ENCODE assay signal across 40 cellular contexts in genomic region chr12:47679785-47680184, GRCh38. TPM values are rescaled to one million over a fixed set of nuclear protein-coding genes. Genes with fewer than 3 reads are reported as not detected.
"Had no signal": no experiment of that assay in that cellular context is flagged by ENCODE, and none has a peak within 500 bp of the region (broad histone marks: within the 10 kb centered on the region; RNA-seq: fewer than 3 reads in every experiment).

No MANE protein-coding gene starts in this region.

- H3K27me3 Mint-ChIP-seq: activated naive CD4-positive, alpha-beta T cell treated with anti-CD3 and anti-CD28 coated beads, Interleukin-2, amount 10 ng/mL, durations not matched to agents 7 days and 5 days; activated naive CD4-positive, alpha-beta T cell treated with anti-CD3 and anti-CD28 coated beads, Interleukin-2, amount 50 U/mL, for 24 hours; activated naive CD8-positive, alpha-beta T cell treated with anti-CD3 and anti-CD28 coated beads for 36 hours; activated naive CD8-positive, alpha-beta T cell treated with anti-CD3 and anti-CD28 coated beads, Interleukin-2, amount 10 ng/mL, durations not matched to agents 7 days and 5 days; activated T-cell treated with anti-CD3 and anti-CD28 coated beads, Interleukin-2, amount 50 U/mL, for 24 hours; activated T-helper 17 cell treated with anti-CD3 and anti-CD28 coated beads, Interleukin-2, amount 50 U/mL, for 72 hours; central memory CD8-positive, alpha-beta T cell had no signal

- H3K27ac ChIP-seq: adrenal gland, ascending aorta, body of pancreas, brain microvascular endothelial cell, breast epithelium, cardiac muscle cell had no signal

- H3K9me3 Mint-ChIP-seq: activated naive CD4-positive, alpha-beta T cell treated with anti-CD3 and anti-CD28 coated beads for 36 hours; activated naive CD4-positive, alpha-beta T cell treated with anti-CD3 and anti-CD28 coated beads, Interleukin-2, amount 10 ng/mL, durations not matched to agents 7 days and 5 days; activated naive CD4-positive, alpha-beta T cell treated with anti-CD3 and anti-CD28 coated beads, Interleukin-2, amount 50 U/mL, for 24 hours; activated naive CD4-positive, alpha-beta T cell treated with anti-CD3 and anti-CD28 coated beads, Interleukin-2, amount 50 U/mL, for 72 hours; activated naive CD8-positive, alpha-beta T cell treated with anti-CD3 and anti-CD28 coated beads for 36 hours; activated naive CD8-positive, alpha-beta T cell treated with anti-CD3 and anti-CD28 coated beads, Interleukin-2, amount 10 ng/mL, durations not matched to agents 7 days and 5 days; activated T-cell treated with anti-CD3 and anti-CD28 coated beads, Interleukin-2, amount 50 U/mL, for 24 hours; activated T-cell treated with anti-CD3 and anti-CD28 coated beads, Interleukin-2, amount 50 U/mL, for 4 hours; activated T-cell treated with anti-CD3 and anti-CD28 coated beads, Interleukin-2, amount 50 U/mL, for 72 hours; activated T-helper 1 cell treated with anti-CD3 and anti-CD28 coated beads, Interleukin-12 subunit alpha, Interleukin-12 subunit beta, Interleukin-2, Interleukin-4 antibody, amounts not matched to agents 30 ng/mL and 10 ng/mL and 1 ng/mL, durations not matched to agents 14 hours and 24 hours and 36 hours; activated T-helper 17 cell treated with anti-CD3 and anti-CD28 coated beads, Interleukin-2, amount 50 U/mL, for 72 hours; activated T-helper 2 cell treated with anti-CD3 and anti-CD28 coated beads, Interferon-gamma antibody, Interleukin-2, Interleukin-4, amounts not matched to agents 10 μg/mL and 5 μg/mL and 100 μg/mL, durations not matched to agents 14 hours and 24 hours and 36 hours; central memory CD8-positive, alpha-beta T cell had no signal

- H3K4me1 ChIP-seq: adrenal gland, ascending aorta, body of pancreas, breast epithelium had no signal

- H3K4me3 ChIP-seq: adrenal gland, ascending aorta, body of pancreas, breast epithelium, cardiac muscle cell had no signal

- H3K27ac Mint-ChIP-seq: activated naive CD4-positive, alpha-beta T cell treated with anti-CD3 and anti-CD28 coated beads for 36 hours; activated naive CD4-positive, alpha-beta T cell treated with anti-CD3 and anti-CD28 coated beads, Interleukin-2, amount 10 ng/mL, durations not matched to agents 7 days and 5 days; activated naive CD4-positive, alpha-beta T cell treated with anti-CD3 and anti-CD28 coated beads, Interleukin-2, amount 50 U/mL, for 24 hours; activated naive CD4-positive, alpha-beta T cell treated with anti-CD3 and anti-CD28 coated beads, Interleukin-2, amount 50 U/mL, for 72 hours; activated naive CD8-positive, alpha-beta T cell treated with anti-CD3 and anti-CD28 coated beads for 36 hours; activated naive CD8-positive, alpha-beta T cell treated with anti-CD3 and anti-CD28 coated beads, Interleukin-2, amount 10 ng/mL, durations not matched to agents 7 days and 5 days; activated T-cell treated with anti-CD3 and anti-CD28 coated beads, Interleukin-2, amount 50 U/mL, for 24 hours; activated T-cell treated with anti-CD3 and anti-CD28 coated beads, Interleukin-2, amount 50 U/mL, for 72 hours; activated T-helper 1 cell treated with anti-CD3 and anti-CD28 coated beads, Interleukin-12 subunit alpha, Interleukin-12 subunit beta, Interleukin-2, Interleukin-4 antibody, amounts not matched to agents 30 ng/mL and 10 ng/mL and 1 ng/mL, durations not matched to agents 14 hours and 24 hours and 36 hours; activated T-helper 17 cell treated with anti-CD3 and anti-CD28 coated beads, Interleukin-2, amount 50 U/mL, for 72 hours; activated T-helper 2 cell treated with anti-CD3 and anti-CD28 coated beads, Interferon-gamma antibody, Interleukin-2, Interleukin-4, amounts not matched to agents 10 μg/mL and 5 μg/mL and 100 μg/mL, durations not matched to agents 14 hours and 24 hours and 36 hours; brain had no signal

- FAIRE-seq: astrocyte, bronchial epithelial cell had no signal

- H3K4me1 Mint-ChIP-seq: brain had no signal

- DNase-seq: activated effector memory CD4-positive, alpha-beta T cell treated with anti-CD3 and anti-CD28 coated beads, Interleukin-2, amount 50 U/mL, for 16 hours; activated effector memory CD4-positive, alpha-beta T cell treated with Interleukin-2 at 50 U/mL for 16 hours; activated gamma-delta T cell; activated gamma-delta T cell treated with Interleukin-2 at 50 U/mL for 16 hours; activated naive CD4-positive, alpha-beta T cell; activated naive CD4-positive, alpha-beta T cell treated with anti-CD3 and anti-CD28 coated beads for 36 hours; activated naive CD4-positive, alpha-beta T cell treated with anti-CD3 and anti-CD28 coated beads, Interleukin-2, amount 10 ng/mL, durations not matched to agents 7 days and 5 days; activated naive CD4-positive, alpha-beta T cell treated with anti-CD3 and anti-CD28 coated beads, Interleukin-2, amount 50 U/mL, for 16 hours; activated naive CD4-positive, alpha-beta T cell treated with Interleukin-2 at 50 U/mL for 16 hours; activated naive CD8-positive, alpha-beta T cell treated with anti-CD3 and anti-CD28 coated beads for 36 hours; activated naive CD8-positive, alpha-beta T cell treated with anti-CD3 and anti-CD28 coated beads, Interleukin-2, amount 10 ng/mL, durations not matched to agents 7 days and 5 days; activated T-cell treated with anti-CD3 and anti-CD28 coated beads, Interleukin-2, amount 50 U/mL, for 1 hour; activated T-cell treated with anti-CD3 and anti-CD28 coated beads, Interleukin-2, amount 50 U/mL, for 24 hours; activated T-cell treated with anti-CD3 and anti-CD28 coated beads, Interleukin-2, amount 50 U/mL, for 4 hours; activated T-cell treated with anti-CD3 and anti-CD28 coated beads, Interleukin-2, amount 50 U/mL, for 48 hours; activated T-cell treated with anti-CD3 and anti-CD28 coated beads, Interleukin-2, amount 50 U/mL, for 72 hours; adrenal gland; amniotic stem cell; amygdala; anterior cingulate cortex; aorta; body of pancreas; brain microvascular endothelial cell; caudate nucleus; central memory CD4-positive, alpha-beta T cell; cerebellar nuclear complex had no signal

- H3K36me3 ChIP-seq: breast epithelium had no signal

- H3K9me3 ChIP-seq: adrenal gland, ascending aorta, body of pancreas, breast epithelium had no signal

- ATAC-seq: activated naive CD4-positive, alpha-beta T cell treated with anti-CD3 and anti-CD28 coated beads, Interleukin-2, amount 50 U/mL, for 72 hours; activated T-cell treated with anti-CD3 and anti-CD28 coated beads, Interleukin-2, amount 50 U/mL, for 4 hours; activated T-cell treated with anti-CD3 and anti-CD28 coated beads, Interleukin-2, amount 50 U/mL, for 72 hours; activated T-helper 17 cell treated with anti-CD3 and anti-CD28 coated beads, Interleukin-2, amount 50 U/mL, for 72 hours; body of pancreas had no signal

- H3K27me3 ChIP-seq: adrenal gland, ascending aorta, body of pancreas, brain microvascular endothelial cell, breast epithelium, cardiac muscle cell had no signal

- H3K4me3 Mint-ChIP-seq: activated naive CD4-positive, alpha-beta T cell treated with anti-CD3 and anti-CD28 coated beads for 36 hours; activated naive CD4-positive, alpha-beta T cell treated with anti-CD3 and anti-CD28 coated beads, Interleukin-2, amount 10 ng/mL, durations not matched to agents 7 days and 5 days; activated naive CD4-positive, alpha-beta T cell treated with anti-CD3 and anti-CD28 coated beads, Interleukin-2, amount 50 U/mL, for 24 hours; activated naive CD8-positive, alpha-beta T cell treated with anti-CD3 and anti-CD28 coated beads for 36 hours; activated naive CD8-positive, alpha-beta T cell treated with anti-CD3 and anti-CD28 coated beads, Interleukin-2, amount 10 ng/mL, durations not matched to agents 7 days and 5 days; activated T-cell treated with anti-CD3 and anti-CD28 coated beads, Interleukin-2, amount 50 U/mL, for 24 hours; activated T-cell treated with anti-CD3 and anti-CD28 coated beads, Interleukin-2, amount 50 U/mL, for 4 hours; activated T-cell treated with anti-CD3 and anti-CD28 coated beads, Interleukin-2, amount 50 U/mL, for 72 hours; activated T-helper 1 cell treated with anti-CD3 and anti-CD28 coated beads, Interleukin-12 subunit alpha, Interleukin-12 subunit beta, Interleukin-2, Interleukin-4 antibody, amounts not matched to agents 30 ng/mL and 10 ng/mL and 1 ng/mL, durations not matched to agents 14 hours and 24 hours and 36 hours; activated T-helper 17 cell treated with anti-CD3 and anti-CD28 coated beads, Interleukin-2, amount 50 U/mL, for 72 hours; brain; central memory CD8-positive, alpha-beta T cell had no signal

RNA-seq across cellular contexts. Expression of gene ENDOU, which starts 45.5 kb away (rescaled TPM):
- total RNA-seq: activated naive CD4-positive, alpha-beta T cell treated with anti-CD3 and anti-CD28 coated beads, Interleukin-2, amount 50 U/mL, for 72 hours; activated T-helper 1 cell treated with anti-CD3 and anti-CD28 coated beads, Interleukin-12 subunit alpha, Interleukin-12 subunit beta, Interleukin-2, Interleukin-4 antibody, amounts not matched to agents 30 ng/mL and 10 ng/mL and 1 ng/mL, durations not matched to agents 14 hours and 24 hours and 36 hours; activated T-helper 2 cell treated with anti-CD3 and anti-CD28 coated beads, Interferon-gamma antibody, Interleukin-2, Interleukin-4, amounts not matched to agents 10 μg/mL and 5 μg/mL and 100 μg/mL, durations not matched to agents 14 hours and 24 hours and 36 hours; ascending aorta; astrocyte; body of pancreas; bronchial epithelial cell; cerebellum; chondrocyte had no signal
